8 cellular contexts compared by ENCODE assay signal in genomic region chr1:778451-779278, GRCh38.
DNase-seq lines count a peak whose midpoint lies in the region; ATAC-seq and TF ChIP-seq lines count a peak whose summit lies in the region.
"Not testable (repeated sequence)": the region's sequence is repeated elsewhere in the genome, so short reads cannot be mapped to it uniquely, and the experiment has no call there.

No MANE protein-coding gene starts in this region.

- H3K9me3 Mint-ChIP-seq in activated T-helper 17 cell treated with anti-CD3 and anti-CD28 coated beads, Interleukin-2, amount 50 U/mL, for 72 hours: not testable (repeated sequence)

- H3K4me1 ChIP-seq in Panc1 (ENCODE audit: control insufficient read depth, insufficient read depth, low read length); esophagus (ENCODE audit: control insufficient read depth in 2 of 2, insufficient read depth in 2 of 2, low read length in 1 of 2); mesendoderm (ENCODE audit: control insufficient read depth, low read depth, low read length): not testable (repeated sequence)

- BruUV-seq in Panc1 (replicated peaks; lab: Mats Ljungman, UMichigan): not testable (repeated sequence)

- H3K36me3 Mint-ChIP-seq in activated T-helper 17 cell treated with anti-CD3 and anti-CD28 coated beads, Interleukin-2, amount 50 U/mL, for 72 hours (ENCODE audit: low read depth): peaks cover 18% of the 10 kb centered on the region

- H3K56ac ChIP-seq in mesendoderm (ENCODE audit: low read length): peak overlapping the region; percentile 88

- intact Hi-C loops in Panc1 (cut with micrococcal nuclease; ENCODE audit: unreplicated experiment): not testable (repeated sequence)

- H3K4me3 ChIP-seq in Panc1 (ENCODE audit: low read depth in 2 of 2, low read length in 2 of 2): peak overlapping the region; percentile 63 to 81
- peak overlapping the region; percentile 57 to 65 for H3K4me3 ChIP-seq in esophagus (ENCODE audit: low read depth in 1 of 2, low read length in 2 of 2)
- H3K4me3 ChIP-seq in mesendoderm (ENCODE audit: low read length): peak overlapping the region; percentile 68

- H3K79me1 ChIP-seq in mesendoderm (ENCODE audit: low read length): not testable (repeated sequence)

- H4K8ac ChIP-seq in mesendoderm (ENCODE audit: low read depth, low read length): not testable (repeated sequence)

- peak overlapping the region; percentile 89 for H3K4me3 Mint-ChIP-seq in activated T-helper 17 cell treated with anti-CD3 and anti-CD28 coated beads, Interleukin-2, amount 50 U/mL, for 72 hours

- not testable (repeated sequence) for H3K27me3 ChIP-seq in Panc1 (ENCODE audit: control insufficient read depth, insufficient read depth, low read length); esophagus (ENCODE audit: control insufficient read depth in 1 of 2, insufficient read depth in 2 of 2, low read length in 2 of 2); mesendoderm (ENCODE audit: insufficient read depth, low read length, poor library complexity)

- not testable (repeated sequence) for H3K4me1 Mint-ChIP-seq in activated T-helper 17 cell treated with anti-CD3 and anti-CD28 coated beads, Interleukin-2, amount 50 U/mL, for 72 hours

- peak overlapping the region; percentile 48 for H3K4ac ChIP-seq in mesendoderm (ENCODE audit: low read depth, low read length)

- not testable (repeated sequence) for H2BK5ac ChIP-seq in mesendoderm (ENCODE audit: low read length)

- not testable (repeated sequence) for H2BK15ac ChIP-seq in mesendoderm (replicated peaks; ENCODE audit: low read depth)

- H3K9me3 ChIP-seq in Panc1 (ENCODE audit: control insufficient read depth, insufficient read depth, low read depth, low read length); esophagus (ENCODE audit: control insufficient read depth in 2 of 2, insufficient read depth in 1 of 2, low read depth in 1 of 2, low read length in 1 of 2): not testable (repeated sequence)

- H3K4me2 ChIP-seq in mesendoderm (ENCODE audit: low read length): peak overlapping the region; percentile 40

- not testable (repeated sequence) for H2AK5ac ChIP-seq in mesendoderm (ENCODE audit: low read length)

- H3K9ac ChIP-seq in mesendoderm (ENCODE audit: low read length): peak overlapping the region; percentile 74

- H2BK120ac ChIP-seq in mesendoderm (ENCODE audit: low read depth, low read length): not testable (repeated sequence)

- not testable (repeated sequence) for H3K79me2 ChIP-seq in mesendoderm (ENCODE audit: control insufficient read depth, insufficient read depth, low read length)

- peak overlapping the region; percentile 76 for H3K18ac ChIP-seq in mesendoderm (ENCODE audit: low read length)

- ATAC-seq in HG03025 (IDR thresholded peaks at IDR 0.05; ENCODE audit: low FRiP score, unreplicated experiment) (peak; percentile 100), Panc1 (peak; percentile 100)
- ATAC-seq in activated T-helper 17 cell treated with anti-CD3 and anti-CD28 coated beads, Interleukin-2, amount 50 U/mL, for 72 hours (replicated peaks): peak; percentile 97

- H3K23ac ChIP-seq in mesendoderm (ENCODE audit: low read length): not testable (repeated sequence)

- CTCF ChIA-PET in Panc1 (lab: Charles Lee): not testable (repeated sequence)

- 0% methylated on average over 54 to 65 of the region's 65 CpGs for WGBS in esophagus, 2 donors
- WGBS in mesendoderm (ENCODE audit: extremely low coverage, insufficient coverage, low lambda C conversion rate): no CpG with 5 or more reads among the region's 65 CpGs

- TF ChIP-seq CTCF in AG09319 (IDR thresholded peaks at IDR 0.05; ENCODE audit: low read depth, low read length) (peak; percentile 28), Panc1 (IDR thresholded peaks at IDR 0.05) (peak; percentile 71)

- POLR2A ChIA-PET in Panc1 (lab: Charles Lee): not testable (repeated sequence)

- not testable (repeated sequence) for H3K27me3 Mint-ChIP-seq in activated T-helper 17 cell treated with anti-CD3 and anti-CD28 coated beads, Interleukin-2, amount 50 U/mL, for 72 hours

- peak; percentile 98 for DNase-seq in AG09319 (ENCODE audit: extremely low read depth, low read depth)
- peak; percentile 92 for DNase-seq in Panc1 (ENCODE audit: low read depth, low spot score)
- DNase-seq in mesendoderm: peak; percentile 99
- peak; percentile 97 for DNase-seq in stimulated activated CD4-positive, alpha-beta T cell treated with anti-CD3 and anti-CD28 coated beads, Interleukin-2, amount 100 ng/mL, for 48 hours

- H3K27ac ChIP-seq in Panc1 (ENCODE audit: low read length) (peak overlapping the region; percentile 75), esophagus (ENCODE audit: low read depth in 2 of 2, low read length in 1 of 2) (peak overlapping the region; percentile 94 to 97), mesendoderm (ENCODE audit: low read depth, low read length) (peak overlapping the region; percentile 66)

- H3K27ac Mint-ChIP-seq in activated T-helper 17 cell treated with anti-CD3 and anti-CD28 coated beads, Interleukin-2, amount 50 U/mL, for 72 hours: peak overlapping the region; percentile 97

- in situ Hi-C loops in GM18951 (cut with MboI; ENCODE audit: low sequenced_read_pairs, unreplicated experiment); Panc1 (cut with HindIII; ENCODE audit: low pct_unique_long_range_greater_than_20kb, low sequenced_read_pairs): not testable (repeated sequence)

- TF ChIP-seq POLR2A in GM18951 (IDR thresholded peaks at IDR 0.05; ENCODE audit: extremely low read depth, insufficient read depth, insufficient read length): peak; percentile 73

- not testable (repeated sequence) for H3K36me3 ChIP-seq in Panc1 (ENCODE audit: control insufficient read depth, insufficient read depth, low read length); esophagus (ENCODE audit: control insufficient read depth in 2 of 2, insufficient read depth in 2 of 2, low read length in 1 of 2); mesendoderm (ENCODE audit: control insufficient read depth, insufficient read depth, low read length)

- not testable (repeated sequence) for H4K5ac ChIP-seq in mesendoderm (ENCODE audit: low read length)

Comparison
In these comparisons a context has a peak if more than half of its experiments do, and no peak if none do; other contexts are left out.
1. Peak in every context shown above with its lines: DNase-seq, ATAC-seq, H3K4me3 ChIP-seq and H3K27ac ChIP-seq.